Comparison of ENCODE assay signal across 8 cellular contexts in genomic region chr17:81552244-81553017, GRCh38. TPM values are rescaled to one million over a fixed set of nuclear protein-coding genes. Genes with fewer than 3 reads are reported as not detected.
A peak's percentile ranks its signal among the peaks of the same experiment; 100 is the strongest.
DNase-seq lines count a peak whose midpoint lies in the region; ATAC-seq and TF ChIP-seq lines count a peak whose summit lies in the region.

Gene FAAP100 (minus strand): TSS chr17:81552353. CDS start chr17:81552330, 23 bp downstream.

- WGBS in thyroid gland, 2 donors, result 0% methylated on average over 10 of the region's 85 CpGs; no CpG with 5 or more reads in 1 of the 2 donors

- H3K4me2 ChIP-seq in parathyroid adenoma (ENCODE audit: low read length), result peak within 1 kb of the TSS; percentile 96

- TF ChIP-seq CTCF in parathyroid adenoma (IDR thresholded peaks at IDR 0.05), result no peak
- no peak for TF ChIP-seq CTCF in thyroid gland (IDR thresholded peaks at IDR 0.05)

- H3K36me3 ChIP-seq in parathyroid adenoma (ENCODE audit: control insufficient read depth, insufficient read depth, low read length) (no peaks in the 10 kb centered on the region), thyroid gland (peaks cover 7 to 9% of the 10 kb centered on the region in 2 donors)

- H3K9me3 Mint-ChIP-seq in activated naive CD8-positive, alpha-beta T cell treated with anti-CD3 and anti-CD28 coated beads, Interleukin-2, amount 10 ng/mL, durations not matched to agents 7 days and 5 days, result no peaks in the 10 kb centered on the region

- no peaks in the 10 kb centered on the region for H3K79me2 ChIP-seq in parathyroid adenoma

- TF ChIP-seq POLR2A in thyroid gland (IDR thresholded peaks at IDR 0.05), result peak in 1 of 2 donors; percentile 83

- peaks cover 7% of the 10 kb centered on the region for H3K36me3 Mint-ChIP-seq in activated naive CD8-positive, alpha-beta T cell treated with anti-CD3 and anti-CD28 coated beads, Interleukin-2, amount 10 ng/mL, durations not matched to agents 7 days and 5 days

- H3K27ac ChIP-seq in parathyroid adenoma (peak within 1 kb of the TSS; percentile 70), thyroid gland (peak within 1 kb of the TSS; percentile 42 to 82 (median 44))

- H3K27me3 Mint-ChIP-seq in activated naive CD8-positive, alpha-beta T cell treated with anti-CD3 and anti-CD28 coated beads, Interleukin-2, amount 10 ng/mL, durations not matched to agents 7 days and 5 days, result no peaks in the 10 kb centered on the region

- POLR2A ChIA-PET in activated naive CD8-positive, alpha-beta T cell treated with anti-CD3 and anti-CD28 coated beads, Interleukin-2, amount 10 ng/mL, durations not matched to agents 7 days and 5 days (lab: Charles Lee), result interaction anchor here (0.6 to 3.2 kb wide), 14 partner anchors 9 to 313 kb away, joined by 3 to 50 read pairs (median 6); partner anchors contain the start of genes ACTG1, CCDC137, NDUFAF8 and OXLD1

- peak; percentile 36 for ATAC-seq in GM21526 (IDR thresholded peaks at IDR 0.05; ENCODE audit: low FRiP score, unreplicated experiment)
- peak; percentile 56 for ATAC-seq in activated naive CD8-positive, alpha-beta T cell treated with anti-CD3 and anti-CD28 coated beads, Interleukin-2, amount 10 ng/mL, durations not matched to agents 7 days and 5 days (ENCODE audit: low read depth)
- ATAC-seq in Right ventricle myocardium superior (ENCODE audit: poor library complexity), result peak; percentile 85

- H3K4me3 Mint-ChIP-seq in activated naive CD8-positive, alpha-beta T cell treated with anti-CD3 and anti-CD28 coated beads, Interleukin-2, amount 10 ng/mL, durations not matched to agents 7 days and 5 days, result peak within 1 kb of the TSS; percentile 88

- H3K4me1 Mint-ChIP-seq in activated naive CD8-positive, alpha-beta T cell treated with anti-CD3 and anti-CD28 coated beads, Interleukin-2, amount 10 ng/mL, durations not matched to agents 7 days and 5 days, result peaks cover 19% of the 10 kb centered on the region

- peak within 1 kb of the TSS; percentile 94 for H2AFZ ChIP-seq in parathyroid adenoma

- H3K9ac ChIP-seq in parathyroid adenoma, result peak within 1 kb of the TSS; percentile 35

- DNase-seq in DMS53 (lab: John Stamatoyannopoulos, UW) (peak; percentile 95), Kasumi-1 (lab: John Stamatoyannopoulos, UW) (peak; percentile 68 to 83), SW 1271 (lab: John Stamatoyannopoulos, UW) (peak; percentile 34 to 90), Right ventricle myocardium superior (peak; percentile 89), thyroid gland (peak; percentile 75 to 76)
- DNase-seq in activated naive CD8-positive, alpha-beta T cell treated with anti-CD3 and anti-CD28 coated beads, Interleukin-2, amount 10 ng/mL, durations not matched to agents 7 days and 5 days, result peak; percentile 93

- intact Hi-C loops in Right ventricle myocardium superior (cut with DNase I), result no loop called here
- intact Hi-C loops in thyroid gland (cut with DNase I), result no loop called here

- H3K9me3 ChIP-seq in parathyroid adenoma (ENCODE audit: control insufficient read depth, low read length) (no peaks in the 10 kb centered on the region), thyroid gland (no peaks in the 10 kb centered on the region)

- H3K4me1 ChIP-seq in parathyroid adenoma, result no peaks in the 10 kb centered on the region
- H3K4me1 ChIP-seq in thyroid gland, result peaks cover 14 to 40% of the 10 kb centered on the region in 2 donors

- H3K27ac Mint-ChIP-seq in activated naive CD8-positive, alpha-beta T cell treated with anti-CD3 and anti-CD28 coated beads, Interleukin-2, amount 10 ng/mL, durations not matched to agents 7 days and 5 days, result peak within 1 kb of the TSS; percentile 88

- H3K4me3 ChIP-seq in parathyroid adenoma (ENCODE audit: low read depth, low read length) (peak within 1 kb of the TSS; percentile 89), thyroid gland (replicated peaks in 1 of 3) (peak within 1 kb of the TSS; percentile 38 to 97 (median 72))

- no peaks in the 10 kb centered on the region for H3K27me3 ChIP-seq in parathyroid adenoma (ENCODE audit: control insufficient read depth, insufficient read depth, low read length)
- no peaks in the 10 kb centered on the region for H3K27me3 ChIP-seq in thyroid gland

RNA-seq across cellular contexts. Expression of gene FAAP100, which starts in this region (rescaled TPM):
- 10 to 100 TPM; 40.7 to 43.1 TPM for total RNA-seq in activated naive CD8-positive, alpha-beta T cell treated with anti-CD3 and anti-CD28 coated beads, Interleukin-2, amount 10 ng/mL, durations not matched to agents 7 days and 5 days
- total RNA-seq in Right ventricle myocardium superior (13.0 TPM), thyroid gland (10 to 100 TPM; 24.1 to 35.2 (median 31.0) TPM)

Comparison
In these comparisons a context has a peak if more than half of its experiments do, and no peak if none do; other contexts are left out.
1. Peak in every context shown above with its lines: DNase-seq, ATAC-seq, H3K4me3 ChIP-seq and H3K27ac ChIP-seq.